ENCODE assay signal across 21 cellular contexts in genomic region chr14:97277711-97278110, GRCh38.
A peak's percentile ranks its signal among the peaks of the same experiment; 100 is the strongest.
DNase-seq lines count a peak whose midpoint lies in the region; ATAC-seq lines count a peak whose summit lies in the region.
"Had no signal": no experiment of that assay in that cellular context is flagged by ENCODE, and none has a peak within 500 bp of the region (broad histone marks: within the 10 kb centered on the region; RNA-seq: fewer than 3 reads in every experiment).

No MANE protein-coding gene starts in this region.

- H3K9me3 Mint-ChIP-seq in activated T-cell treated with anti-CD3 and anti-CD28 coated beads, Interleukin-2, amount 50 U/mL, for 4 hours, result no peaks in the 10 kb centered on the region

- peaks cover 14% of the 10 kb centered on the region for H3K4me1 Mint-ChIP-seq in activated T-cell treated with anti-CD3 and anti-CD28 coated beads, Interleukin-2, amount 50 U/mL, for 4 hours (ENCODE audit: low read depth)

- H3K4me3 Mint-ChIP-seq in activated T-cell treated with anti-CD3 and anti-CD28 coated beads, Interleukin-2, amount 50 U/mL, for 4 hours, result no peak overlapping the region

- H3K36me3 Mint-ChIP-seq in activated T-cell treated with anti-CD3 and anti-CD28 coated beads, Interleukin-2, amount 50 U/mL, for 4 hours (ENCODE audit: insufficient read depth), result no peaks in the 10 kb centered on the region

- no peak for ATAC-seq in activated T-cell treated with anti-CD3 and anti-CD28 coated beads, Interleukin-2, amount 50 U/mL, for 4 hours
- ATAC-seq: GM12878 had no signal

- peak; percentile 13 for DNase-seq in NCI-H82 (lab: John Stamatoyannopoulos, UW)
- no peak for DNase-seq in NCI-H82 treated with DMSO at 0.1 percent for 48 hours (lab: John Stamatoyannopoulos, UW; ENCODE audit: unreplicated experiment)
- peak; percentile 77 for DNase-seq in ecto neural progenitor cell (ENCODE audit: low spot score)
- DNase-seq in left kidney (ENCODE audit: low read depth, low spot score), result peak; percentile 10
- no peak for DNase-seq in activated CD4-positive, alpha-beta T cell treated with anti-CD3 and anti-CD28 coated beads for 1 hour
- DNase-seq in activated gamma-delta T cell (lab: John Stamatoyannopoulos, UW), result no peak
- DNase-seq in activated T-cell treated with anti-CD3 and anti-CD28 coated beads, Interleukin-2, amount 50 U/mL, for 4 hours, result no peak
- no peak for DNase-seq in NOMO-1 treated with dmso at 0.1 percent for 144 hours (lab: John Stamatoyannopoulos, UW; ENCODE audit: unreplicated experiment)
- DNase-seq: 8988T; C1 segment of cervical spinal cord; DMS153; IMR-90; Kasumi-1; MV-4-11; NCI-H1417 treated with DMSO at 0.1 percent for 48 hours; NCI-H2029; NCI-H2171 treated with DMSO at 0.1 percent for 48 hours; NCI-H510A; NK-92 treated with Interleukin-12 subunit alpha and Interleukin-12 subunit beta, amount 100 ng/mL, for 24 hours; Right ventricle myocardium superior had no signal

- H3K27me3 Mint-ChIP-seq in activated T-cell treated with anti-CD3 and anti-CD28 coated beads, Interleukin-2, amount 50 U/mL, for 4 hours (ENCODE audit: low read depth), result peaks cover 5% of the 10 kb centered on the region

Comparison
In these comparisons a context has a peak if more than half of its experiments do, and no peak if none do; other contexts are left out.
1. DNase-seq: peak in NCI-H82 (single experiment), ecto neural progenitor cell (single experiment) and left kidney (single experiment); none in NCI-H82 treated with DMSO at 0.1 percent for 48 hours (single experiment), activated CD4-positive, alpha-beta T cell treated with anti-CD3 and anti-CD28 coated beads for 1 hour (single experiment), activated gamma-delta T cell (single experiment), activated T-cell treated with anti-CD3 and anti-CD28 coated beads, Interleukin-2, amount 50 U/mL, for 4 hours (single experiment) and NOMO-1 treated with dmso at 0.1 percent for 144 hours (single experiment).